Comparison of ENCODE assay signal across 23 cellular contexts in the genomic region with DNA sequence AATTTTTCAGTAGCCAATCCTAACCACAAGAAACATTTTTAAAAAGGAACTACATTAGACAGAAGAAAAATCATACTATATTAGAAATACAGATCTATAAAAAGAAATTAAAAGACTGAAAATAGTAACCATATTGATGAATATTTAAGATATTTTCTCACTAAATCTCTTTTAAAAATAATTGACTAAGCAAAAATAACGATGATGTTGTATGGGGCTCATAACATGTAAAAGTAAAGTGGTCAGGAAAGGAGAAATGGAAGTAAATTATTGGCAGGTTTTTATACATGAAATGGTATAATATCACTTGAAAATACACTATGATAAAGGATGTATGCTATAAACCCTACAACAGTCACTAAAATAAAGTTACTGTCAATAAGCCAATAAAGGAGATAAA.
"Had no signal": no experiment of that assay in that cellular context is flagged by ENCODE, and none has a peak within 500 bp of the region (broad histone marks: within the 10 kb centered on the region; RNA-seq: fewer than 3 reads in every experiment).

No MANE protein-coding gene starts in this region.

- H3K36me3 Mint-ChIP-seq: type B pancreatic cell had no signal

- ATAC-seq: foreskin keratinocyte; left cardiac atrium; lower lobe of right lung; naive thymus-derived CD4-positive, alpha-beta T cell; sciatic nerve had no signal

- H3K27ac Mint-ChIP-seq: endodermal cell, nephron progenitor cell, type B pancreatic cell had no signal

- H3K27me3 ChIP-seq: colonic mucosa, foreskin keratinocyte, hepatocyte, neutrophil, suprapubic skin, thyroid gland had no signal

- H3K36me3 ChIP-seq: colonic mucosa, left ventricle myocardium inferior, lower lobe of right lung, neutrophil, suprapubic skin, thyroid gland had no signal

- DNase-seq: colonic mucosa; effector CD4-positive, alpha-beta T cell; endodermal cell; erythroblast; foreskin keratinocyte; kidney; left cardiac atrium; left ventricle myocardium inferior; lower lobe of right lung; mesendoderm; naive thymus-derived CD4-positive, alpha-beta T cell; nephron progenitor cell; posterior cingulate gyrus; stimulated activated CD4-positive, alpha-beta T cell treated with anti-CD3 and anti-CD28 coated beads, Interleukin-2, amount 100 ng/mL, for 24 hours; stimulated activated naive CD4-positive, alpha-beta T cell treated with Interleukin-2 at 50 U/mL for 16 hours; thyroid gland had no signal

- H3K9me3 Mint-ChIP-seq: endodermal cell, nephron progenitor cell, type B pancreatic cell had no signal

- H2AFZ ChIP-seq: hepatocyte had no signal

- H3K9me3 ChIP-seq: colonic mucosa, left ventricle myocardium inferior, lower lobe of right lung, neutrophil, suprapubic skin, thyroid gland had no signal

- FAIRE-seq: endothelial cell of umbilical vein, kidney, urothelium cell line had no signal

- H3K4me1 ChIP-seq: colonic mucosa had no signal

- H3K27me3 Mint-ChIP-seq: naive thymus-derived CD4-positive, alpha-beta T cell; type B pancreatic cell had no signal

- H3K4me2 ChIP-seq: hepatocyte had no signal

- H3K27ac ChIP-seq: colonic mucosa, foreskin keratinocyte, hepatocyte, lower lobe of right lung, neutrophil, suprapubic skin, thyroid gland had no signal

- H3K4me3 ChIP-seq: colonic mucosa, hepatocyte, left ventricle myocardium inferior, lower lobe of right lung, suprapubic skin, thyroid gland had no signal

- H3K4me3 Mint-ChIP-seq: endodermal cell; naive thymus-derived CD4-positive, alpha-beta T cell; nephron progenitor cell; type B pancreatic cell had no signal
